1 cellular context compared by ENCODE assay signal in genomic region chr9:113873446-113873845, GRCh38.
TF ChIP-seq lines count a peak whose summit lies in the region.

No MANE protein-coding gene starts in this region.

TF ChIP-seq in GM23338, 12 proteins besides CTCF, POLR2A, EP300 and RAD21 (continued from another document):
- TF ChIP-seq ETS1 (IDR thresholded peaks at IDR 0.05) (no peak), JUNB (IDR thresholded peaks at IDR 0.05; ENCODE audit: unreplicated experiment) (no peak), ZNF331 (CRISPR knock-in tag; IDR thresholded peaks at IDR 0.05; ENCODE audit: low read depth) (no peak), ZNF114 (CRISPR knock-in tag; IDR thresholded peaks at IDR 0.05) (no peak), CREB1 (CRISPR knock-in tag; IDR thresholded peaks at IDR 0.05; ENCODE audit: low read depth) (no peak), REST (IDR thresholded peaks at IDR 0.05; ENCODE audit: unreplicated experiment) (no peak)
